ENCODE assay signal across 1 cellular context in the genomic region with DNA sequence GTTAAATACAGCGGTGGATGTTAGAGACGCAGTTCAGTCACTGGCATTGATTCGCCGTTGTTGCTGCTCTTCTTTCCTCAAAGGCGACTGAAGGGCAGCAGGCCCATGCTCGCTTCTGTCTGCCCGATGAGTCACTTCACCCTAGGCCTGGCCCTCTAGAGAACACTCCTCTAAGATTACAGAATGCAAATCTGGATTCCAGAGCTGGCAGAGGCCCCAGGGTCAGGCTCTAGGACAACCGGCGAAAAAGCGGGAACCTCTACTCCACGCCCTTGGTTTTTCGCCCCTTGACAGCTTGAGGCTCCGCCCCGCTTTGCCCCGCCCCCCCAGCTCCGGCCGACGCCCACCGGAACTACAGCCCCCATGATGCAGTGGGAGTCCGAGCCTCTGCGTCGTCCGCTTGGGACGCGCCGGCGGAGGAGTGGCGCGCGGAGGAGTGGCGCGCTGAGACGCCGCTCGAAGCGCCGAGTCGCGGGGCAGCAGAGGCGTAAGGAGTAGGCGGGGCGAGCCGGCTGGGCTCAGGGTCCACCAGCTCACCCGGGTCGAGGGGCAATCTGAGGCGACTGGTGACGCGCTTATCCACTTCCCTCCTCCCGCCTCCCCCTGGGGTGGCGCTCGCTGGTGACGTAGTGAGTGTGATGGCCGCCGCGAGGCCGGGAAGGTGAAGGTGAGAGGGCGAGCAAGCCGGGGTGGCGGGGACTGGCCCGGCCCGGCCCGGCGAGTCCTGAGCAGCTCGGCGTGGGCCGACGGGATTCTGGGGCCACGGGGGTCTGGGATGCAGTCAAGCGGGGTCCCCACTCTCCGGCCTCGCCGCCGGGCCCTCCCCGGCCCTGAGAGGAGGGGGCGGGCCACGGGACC.
A peak's percentile ranks its signal among the peaks of the same experiment; 100 is the strongest.
TF ChIP-seq lines count a peak whose summit lies in the region.

A gene (plus strand): TSS at position 627 of the 858 bp plus-strand sequence. CDS start 8,725 bp downstream, outside the sequence.

TF ChIP-seq in WTC11, 78 proteins besides CTCF, POLR2A, EP300 and RAD21 (continued from another document):
- TF ChIP-seq, protein P1, sequence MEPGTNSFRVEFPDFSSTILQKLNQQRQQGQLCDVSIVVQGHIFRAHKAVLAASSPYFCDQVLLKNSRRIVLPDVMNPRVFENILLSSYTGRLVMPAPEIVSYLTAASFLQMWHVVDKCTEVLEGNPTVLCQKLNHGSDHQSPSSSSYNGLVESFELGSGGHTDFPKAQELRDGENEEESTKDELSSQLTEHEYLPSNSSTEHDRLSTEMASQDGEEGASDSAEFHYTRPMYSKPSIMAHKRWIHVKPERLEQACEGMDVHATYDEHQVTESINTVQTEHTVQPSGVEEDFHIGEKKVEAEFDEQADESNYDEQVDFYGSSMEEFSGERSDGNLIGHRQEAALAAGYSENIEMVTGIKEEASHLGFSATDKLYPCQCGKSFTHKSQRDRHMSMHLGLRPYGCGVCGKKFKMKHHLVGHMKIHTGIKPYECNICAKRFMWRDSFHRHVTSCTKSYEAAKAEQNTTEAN (CRISPR knock-in tag; IDR thresholded peaks at IDR 0.05): 0 out of 2 replicates have a peak, but pooled peaks have one; percentile 60
- TF ChIP-seq ZNF263 (CRISPR knock-in tag; IDR thresholded peaks at IDR 0.05; ENCODE audit: low read depth): no peak
- TF ChIP-seq ZNF232 (CRISPR knock-in tag; IDR thresholded peaks at IDR 0.05): no peak
